In genomic region chr11:46380340-46381045, GRCh38 we compare ENCODE assay signal across 1 cellular context.
A peak's percentile ranks its signal among the peaks of the same experiment; 100 is the strongest.
TF ChIP-seq lines count a peak whose summit lies in the region.

No MANE protein-coding gene starts in this region.

TF ChIP-seq in HEK293, 187 proteins besides CTCF, POLR2A, EP300 and RAD21 (continued from another document):
- TF ChIP-seq ZNF398 (tag by site-specific recombination; IDR thresholded peaks at IDR 0.05) (peak; percentile 72), ZBTB48 (tag by site-specific recombination; IDR thresholded peaks at IDR 0.05) (peak; percentile 50; the same call in 1 of the 2 replicates), AEBP2 (tag by site-specific recombination; IDR thresholded peaks at IDR 0.05; ENCODE audit: borderline replicate concordance) (no peak), ZNF513 (tag by site-specific recombination; IDR thresholded peaks at IDR 0.05) (no peak), ZBTB44 (tag by site-specific recombination; IDR thresholded peaks at IDR 0.05) (no peak), HIC1 (tag by site-specific recombination; IDR thresholded peaks at IDR 0.05) (no peak; the same call in 1 of the 2 replicates), MYNN (tag by site-specific recombination; IDR thresholded peaks at IDR 0.05; ENCODE audit: borderline replicate concordance) (no peak), ZNF514 (tag by site-specific recombination; IDR thresholded peaks at IDR 0.05) (no peak), TSHZ1 (tag by site-specific recombination; IDR thresholded peaks at IDR 0.05; ENCODE audit: borderline replicate concordance) (no peak), ZNF768 (tag by site-specific recombination; IDR thresholded peaks at IDR 0.05) (no peak), ZNF843 (tag by site-specific recombination; IDR thresholded peaks at IDR 0.05) (no peak), ZNF544 (tag by site-specific recombination; IDR thresholded peaks at IDR 0.05) (no peak), SP3 (tag by site-specific recombination; IDR thresholded peaks at IDR 0.05) (peak; percentile 67), ZNF664 (tag by site-specific recombination; IDR thresholded peaks at IDR 0.05) (no peak), ZSCAN4 (tag by site-specific recombination; IDR thresholded peaks at IDR 0.05) (no peak), SP7 (tag by site-specific recombination; IDR thresholded peaks at IDR 0.05) (peak; percentile 83), ZBTB26 (tag by site-specific recombination; optimal IDR thresholded peaks at IDR 0.05) (peak; percentile 63), ZNF311 (tag by site-specific recombination; IDR thresholded peaks at IDR 0.05; ENCODE audit: borderline replicate concordance) (no peak), ZFP41 (tag by site-specific recombination; IDR thresholded peaks at IDR 0.05; ENCODE audit: borderline replicate concordance) (no peak), HOXD13 (CRISPR knock-in tag; IDR thresholded peaks at IDR 0.05; ENCODE audit: borderline replicate concordance) (peak; percentile 17; the same call in 1 of the 2 replicates), BCL6B (tag by site-specific recombination; IDR thresholded peaks at IDR 0.05) (no peak), ZBTB8A (tag by site-specific recombination; IDR thresholded peaks at IDR 0.05) (no peak), ZNF202 (tag by site-specific recombination; IDR thresholded peaks at IDR 0.05; ENCODE audit: borderline replicate concordance) (no peak), GLIS1 (tag by site-specific recombination; IDR thresholded peaks at IDR 0.05) (peak; percentile 67), ZNF26 (tag by site-specific recombination; IDR thresholded peaks at IDR 0.05) (no peak), ZNF174 (tag by site-specific recombination; IDR thresholded peaks at IDR 0.05) (no peak), ZNF654 (tag by site-specific recombination; IDR thresholded peaks at IDR 0.05; ENCODE audit: low read depth) (no peak), KLF10 (tag by site-specific recombination; IDR thresholded peaks at IDR 0.05) (peak; percentile 92), ZNF324 (tag by site-specific recombination; IDR thresholded peaks at IDR 0.05) (no peak), HOXC10 (CRISPR knock-in tag; IDR thresholded peaks at IDR 0.05) (no peak)
